In genomic region chr18:66833646-66834045, GRCh38 we compare ENCODE assay signal across 19 cellular contexts.
A peak's percentile ranks its signal among the peaks of the same experiment; 100 is the strongest.
DNase-seq lines count a peak whose midpoint lies in the region; ATAC-seq and TF ChIP-seq lines count a peak whose summit lies in the region.
"Had no signal": no experiment of that assay in that cellular context is flagged by ENCODE, and none has a peak within 500 bp of the region (broad histone marks: within the 10 kb centered on the region; RNA-seq: fewer than 3 reads in every experiment).

No MANE protein-coding gene starts in this region.

- no peak overlapping the region for H2BK15ac ChIP-seq in neuronal stem cell (ENCODE audit: low read length)

- H2BK12ac ChIP-seq in neuronal stem cell (ENCODE audit: low read length) = no peak overlapping the region

- peaks cover 8 to 11% of the 10 kb centered on the region in 2 donors for H3K9me3 Mint-ChIP-seq in activated naive CD4-positive, alpha-beta T cell treated with anti-CD3 and anti-CD28 coated beads, Interleukin-2, amount 50 U/mL, for 72 hours

- no peak for ATAC-seq in activated naive CD4-positive, alpha-beta T cell treated with anti-CD3 and anti-CD28 coated beads, Interleukin-2, amount 50 U/mL, for 72 hours
- ATAC-seq in gastrocnemius medialis = no peak
- ATAC-seq: A549; CD8-positive, alpha-beta T cell had no signal

- no peak overlapping the region for H3K18ac ChIP-seq in neuronal stem cell (ENCODE audit: low read length)

- WGBS in neuronal stem cell (ENCODE audit: extremely low coverage in 2 of 2, insufficient read length in 2 of 2, insufficient replicate concordance in 1 of 2), 2 donors = no CpG with 5 or more reads among the region's 4 CpGs

- no peak for TF ChIP-seq CTCF in gastrocnemius medialis (IDR thresholded peaks at IDR 0.05 in 4 of 5, conservative IDR thresholded peaks at IDR 0.05 in 1 of 5)

- H3K9ac ChIP-seq in neuronal stem cell (ENCODE audit: low read depth, low read length, poor library complexity) = no peak overlapping the region
- H3K9ac ChIP-seq: BLaER1 treated with 17β-estradiol and CSF1 and Interleukin-3, amounts not matched to agents 10 nM and 100 nM had no signal

- intact Hi-C loops in gastrocnemius medialis (cut with DNase I; ENCODE audit: low total_unique reads) = no loop called here

- H3K4ac ChIP-seq in neuronal stem cell (ENCODE audit: low read length) = no peak overlapping the region

- no peak overlapping the region for H3K14ac ChIP-seq in neuronal stem cell (ENCODE audit: low read length)

- no peak overlapping the region for H3K23ac ChIP-seq in neuronal stem cell (ENCODE audit: low read depth, low read length, poor library complexity)

- TF ChIP-seq POLR2A in gastrocnemius medialis (IDR thresholded peaks at IDR 0.05) = no peak

- no peaks in the 10 kb centered on the region for H3K9me3 ChIP-seq in SJCRH30 (replicated peaks)
- H3K9me3 ChIP-seq in neuronal stem cell (replicated peaks in 1 of 2; ENCODE audit: control insufficient read depth in 2 of 2, insufficient read depth in 1 of 2, low read depth in 1 of 2, low read length in 2 of 2) = no peaks in the 10 kb centered on the region
- H3K9me3 ChIP-seq in gastrocnemius medialis = no peaks in the 10 kb centered on the region
- H3K9me3 ChIP-seq: A549, Caco-2 had no signal

- H3K79me1 ChIP-seq in neuronal stem cell (ENCODE audit: low read depth, low read length) = no peaks in the 10 kb centered on the region

- no peak overlapping the region for H4K91ac ChIP-seq in neuronal stem cell (ENCODE audit: low read depth, low read length, poor library complexity)

- H3K27me3 ChIP-seq in SJCRH30 = no peaks in the 10 kb centered on the region
- no peaks in the 10 kb centered on the region for H3K27me3 ChIP-seq in neuronal stem cell (ENCODE audit: control insufficient read depth in 3 of 3, insufficient read depth in 3 of 3, low read depth in 1 of 3, low read length in 3 of 3)
- no peaks in the 10 kb centered on the region for H3K27me3 ChIP-seq in gastrocnemius medialis
- H3K27me3 ChIP-seq: BLaER1 treated with 17β-estradiol and CSF1 and Interleukin-3, amounts not matched to agents 10 nM and 100 nM had no signal

- no peak overlapping the region for H2AFZ ChIP-seq in neuronal stem cell (ENCODE audit: low read length)

- no peak overlapping the region for H3K4me3 ChIP-seq in SJCRH30
- H3K4me3 ChIP-seq in neuronal stem cell (ENCODE audit: low read length in 2 of 2) = no peak overlapping the region
- H3K4me3 ChIP-seq in gastrocnemius medialis = no peak overlapping the region
- H3K4me3 ChIP-seq: A549; BLaER1 treated with 17β-estradiol and CSF1 and Interleukin-3, amounts not matched to agents 10 nM and 100 nM had no signal

- no peak overlapping the region for H4K8ac ChIP-seq in neuronal stem cell (ENCODE audit: low read depth, low read length)

- DNase-seq in NCI-H748 (lab: John Stamatoyannopoulos, UW; ENCODE audit: unreplicated experiment) = peak; percentile 26
- DNase-seq in NCI-H748 treated with DMSO at 0.1 percent for 48 hours (lab: John Stamatoyannopoulos, UW) = no peak
- peak; percentile 49 for DNase-seq in NCI-H146 treated with DMSO at 0.1 percent for 48 hours (lab: John Stamatoyannopoulos, UW; ENCODE audit: unreplicated experiment)
- peak; percentile 63 to 91 for DNase-seq in SJCRH30
- DNase-seq in neuronal stem cell (ENCODE audit: low spot score) = no peak
- DNase-seq in activated naive CD4-positive, alpha-beta T cell treated with anti-CD3 and anti-CD28 coated beads, Interleukin-2, amount 50 U/mL, for 72 hours (ENCODE audit: low spot score in 2 of 2) = no peak
- no peak for DNase-seq in gastrocnemius medialis
- DNase-seq: AML-193; Caco-2; Calu3; CD4-positive, alpha-beta T cell; CD8-positive, alpha-beta T cell; DMS79 treated with DMSO at 0.1 percent for 48 hours; GF-D8 had no signal

- H2AK5ac ChIP-seq in neuronal stem cell (ENCODE audit: low read depth, low read length) = no peak overlapping the region

- H2BK5ac ChIP-seq in neuronal stem cell (ENCODE audit: low read length) = no peak overlapping the region

- no peak overlapping the region for H2BK120ac ChIP-seq in neuronal stem cell (ENCODE audit: low read depth, low read length)

- H3K27ac Mint-ChIP-seq in activated naive CD4-positive, alpha-beta T cell treated with anti-CD3 and anti-CD28 coated beads, Interleukin-2, amount 50 U/mL, for 72 hours = no peak overlapping the region
- H3K27ac Mint-ChIP-seq: B cell; CD4-positive, alpha-beta T cell; CD8-positive, alpha-beta T cell had no signal

- H3K36me3 ChIP-seq in SJCRH30 = no peaks in the 10 kb centered on the region
- no peaks in the 10 kb centered on the region for H3K36me3 ChIP-seq in neuronal stem cell (replicated peaks in 1 of 2; ENCODE audit: control insufficient read depth in 2 of 2, insufficient read depth in 2 of 2, low read length in 2 of 2)
- no peaks in the 10 kb centered on the region for H3K36me3 ChIP-seq in gastrocnemius medialis
- H3K36me3 ChIP-seq: BLaER1 treated with 17β-estradiol and CSF1 and Interleukin-3, amounts not matched to agents 10 nM and 100 nM had no signal

- peaks cover 27% of the 10 kb centered on the region for H3K4me1 ChIP-seq in SJCRH30
- no peaks in the 10 kb centered on the region for H3K4me1 ChIP-seq in neuronal stem cell (ENCODE audit: control insufficient read depth in 2 of 2, insufficient read depth in 1 of 2, low read depth in 1 of 2, low read length in 2 of 2)
- no peaks in the 10 kb centered on the region for H3K4me1 ChIP-seq in gastrocnemius medialis
- H3K4me1 ChIP-seq: A549; BLaER1 treated with 17β-estradiol and CSF1 and Interleukin-3, amounts not matched to agents 10 nM and 100 nM; Caco-2 had no signal

- no peak overlapping the region for H3K4me2 ChIP-seq in neuronal stem cell (ENCODE audit: insufficient read depth, low read length, poor library complexity, severe bottlenecking)
- H3K4me2 ChIP-seq: A549; BLaER1 treated with 17β-estradiol and CSF1 and Interleukin-3, amounts not matched to agents 10 nM and 100 nM had no signal

- no peaks in the 10 kb centered on the region for H3K36me3 Mint-ChIP-seq in activated naive CD4-positive, alpha-beta T cell treated with anti-CD3 and anti-CD28 coated beads, Interleukin-2, amount 50 U/mL, for 72 hours
- H3K36me3 Mint-ChIP-seq: CD8-positive, alpha-beta T cell had no signal

- in situ Hi-C loops in gastrocnemius medialis (cut with MboI; ENCODE audit: low sequenced_read_pairs in 4 of 4) = no loop called here

- H3K27ac ChIP-seq in SJCRH30 = peak overlapping the region; percentile 87
- no peak overlapping the region for H3K27ac ChIP-seq in neuronal stem cell (replicated peaks; ENCODE audit: low read length)
- no peak overlapping the region for H3K27ac ChIP-seq in gastrocnemius medialis
- H3K27ac ChIP-seq: 22Rv1; A549; BLaER1 treated with 17β-estradiol and CSF1 and Interleukin-3, amounts not matched to agents 10 nM and 100 nM; C4-2B had no signal

Comparison
In these comparisons a context has a peak if more than half of its experiments do, and no peak if none do; other contexts are left out.
1. DNase-seq: peak in NCI-H748 (single experiment), NCI-H146 treated with DMSO at 0.1 percent for 48 hours (single experiment) and SJCRH30 (2 of 2); none in NCI-H748 treated with DMSO at 0.1 percent for 48 hours (single experiment), neuronal stem cell (single experiment), activated naive CD4-positive, alpha-beta T cell treated with anti-CD3 and anti-CD28 coated beads, Interleukin-2, amount 50 U/mL, for 72 hours (0 of 2) and gastrocnemius medialis (0 of 2).